In the genomic region with DNA sequence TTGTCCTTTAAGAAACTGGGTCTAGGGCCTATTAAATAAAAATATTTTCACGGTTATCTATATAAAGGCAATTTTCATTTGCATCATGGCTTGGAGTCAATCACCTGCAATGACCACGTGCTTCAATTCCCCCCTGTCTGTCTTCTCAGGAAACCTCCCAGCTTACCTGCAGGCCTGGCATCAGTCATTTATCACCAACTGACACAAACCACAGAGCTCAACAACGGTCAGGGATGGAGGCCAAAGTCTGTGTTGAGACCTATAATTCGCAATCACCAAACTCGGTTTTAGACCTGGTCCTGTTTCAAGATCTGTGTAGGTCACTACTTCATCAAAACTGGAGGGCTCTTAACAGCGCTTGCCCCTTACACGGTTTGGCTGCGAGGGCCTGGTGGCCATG, we compare ENCODE assay signal across 1 cellular context.
TF ChIP-seq lines count a peak whose summit lies in the region.

No MANE protein-coding gene starts in this region.

TF ChIP-seq in GM12878, 131 proteins besides CTCF, POLR2A, EP300 and RAD21:
- TF ChIP-seq SMARCA5 (IDR thresholded peaks at IDR 0.05) (no peak), RUNX3 (IDR thresholded peaks at IDR 0.05; ENCODE audit: low read length) (peak; percentile 37; the same call in 1 of the 2 replicates), PKNOX1 (IDR thresholded peaks at IDR 0.05) (peak; percentile 68)
